1 cellular context compared by ENCODE assay signal in the genomic region with DNA sequence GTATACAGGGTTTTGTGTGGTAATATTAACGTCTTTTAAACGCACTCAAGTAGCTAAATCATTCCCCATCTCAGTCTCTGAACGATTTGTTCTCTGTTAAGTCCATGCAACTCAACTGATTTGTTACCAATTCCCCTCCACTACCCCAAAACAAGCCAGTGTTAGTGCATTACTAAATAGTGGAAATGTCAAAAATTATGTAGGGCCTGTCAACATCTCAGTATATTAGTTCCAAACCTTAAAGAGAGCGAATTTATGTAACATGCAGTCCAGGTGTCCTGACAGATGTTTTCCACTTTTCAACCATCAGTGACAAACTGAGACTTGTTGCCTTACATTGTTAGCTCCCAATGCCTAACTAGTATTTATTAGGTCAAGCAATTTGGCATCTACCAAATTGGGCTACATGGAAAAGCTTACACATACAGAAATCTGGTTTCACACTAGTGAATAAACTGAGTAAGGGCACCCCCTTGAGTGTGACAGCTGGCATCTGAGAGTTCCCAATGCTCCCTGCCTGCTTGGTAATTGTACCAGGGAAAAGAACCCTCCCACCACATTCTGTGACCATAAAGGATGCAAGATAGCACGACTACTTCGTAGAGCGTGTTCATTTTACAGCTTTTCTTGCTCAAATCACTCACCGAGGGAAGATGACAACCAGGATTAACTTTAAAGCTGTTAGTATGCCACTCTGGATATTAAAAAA.
TF ChIP-seq lines count a peak whose summit lies in the region.

No MANE protein-coding gene starts in this region.

TF ChIP-seq in SK-N-SH treated with all-trans-retinoic acid at 6 μM for 48 hours, 23 proteins besides CTCF, POLR2A, EP300 and RAD21 (continued from another document):
- TF ChIP-seq TSHZ2 (CRISPR knock-in tag; IDR thresholded peaks at IDR 0.05): no peak
- TF ChIP-seq, protein P1, sequence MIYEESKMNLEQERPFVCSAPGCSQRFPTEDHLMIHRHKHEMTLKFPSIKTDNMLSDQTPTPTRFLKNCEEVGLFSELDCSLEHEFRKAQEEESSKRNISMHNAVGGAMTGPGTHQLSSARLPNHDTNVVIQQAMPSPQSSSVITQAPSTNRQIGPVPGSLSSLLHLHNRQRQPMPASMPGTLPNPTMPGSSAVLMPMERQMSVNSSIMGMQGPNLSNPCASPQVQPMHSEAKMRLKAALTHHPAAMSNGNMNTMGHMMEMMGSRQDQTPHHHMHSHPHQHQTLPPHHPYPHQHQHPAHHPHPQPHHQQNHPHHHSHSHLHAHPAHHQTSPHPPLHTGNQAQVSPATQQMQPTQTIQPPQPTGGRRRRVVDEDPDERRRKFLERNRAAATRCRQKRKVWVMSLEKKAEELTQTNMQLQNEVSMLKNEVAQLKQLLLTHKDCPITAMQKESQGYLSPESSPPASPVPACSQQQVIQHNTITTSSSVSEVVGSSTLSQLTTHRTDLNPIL (CRISPR knock-in tag; IDR thresholded peaks at IDR 0.05; ENCODE audit: low read depth): peak; percentile 51; the same call in 1 of the 2 replicates
- no peak for TF ChIP-seq SNAI2 (CRISPR knock-in tag; IDR thresholded peaks at IDR 0.05)
- no peak for TF ChIP-seq PPARA (CRISPR knock-in tag; IDR thresholded peaks at IDR 0.05; ENCODE audit: borderline replicate concordance)
- TF ChIP-seq, protein P2, sequence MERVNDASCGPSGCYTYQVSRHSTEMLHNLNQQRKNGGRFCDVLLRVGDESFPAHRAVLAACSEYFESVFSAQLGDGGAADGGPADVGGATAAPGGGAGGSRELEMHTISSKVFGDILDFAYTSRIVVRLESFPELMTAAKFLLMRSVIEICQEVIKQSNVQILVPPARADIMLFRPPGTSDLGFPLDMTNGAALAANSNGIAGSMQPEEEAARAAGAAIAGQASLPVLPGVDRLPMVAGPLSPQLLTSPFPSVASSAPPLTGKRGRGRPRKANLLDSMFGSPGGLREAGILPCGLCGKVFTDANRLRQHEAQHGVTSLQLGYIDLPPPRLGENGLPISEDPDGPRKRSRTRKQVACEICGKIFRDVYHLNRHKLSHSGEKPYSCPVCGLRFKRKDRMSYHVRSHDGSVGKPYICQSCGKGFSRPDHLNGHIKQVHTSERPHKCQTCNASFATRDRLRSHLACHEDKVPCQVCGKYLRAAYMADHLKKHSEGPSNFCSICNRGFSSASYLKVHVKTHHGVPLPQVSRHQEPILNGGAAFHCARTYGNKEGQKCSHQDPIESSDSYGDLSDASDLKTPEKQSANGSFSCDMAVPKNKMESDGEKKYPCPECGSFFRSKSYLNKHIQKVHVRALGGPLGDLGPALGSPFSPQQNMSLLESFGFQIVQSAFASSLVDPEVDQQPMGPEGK (CRISPR knock-in tag; IDR thresholded peaks at IDR 0.05; ENCODE audit: borderline replicate concordance): peak; percentile 91; the same call in 1 of the 2 replicates
- TF ChIP-seq RARB (CRISPR knock-in tag; IDR thresholded peaks at IDR 0.05): peak; percentile 88; the same call in 1 of the 2 replicates
- TF ChIP-seq ISL1 (CRISPR knock-in tag; IDR thresholded peaks at IDR 0.05): 0 out of 2 replicates have a peak, but pooled peaks have one; percentile 1
- no peak for TF ChIP-seq CSDC2 (CRISPR knock-in tag; IDR thresholded peaks at IDR 0.05)
- no peak for TF ChIP-seq OSR1 (CRISPR knock-in tag; IDR thresholded peaks at IDR 0.05)
- peak; percentile 44 for TF ChIP-seq ZFP30 (CRISPR knock-in tag; IDR thresholded peaks at IDR 0.05)
- no peak for TF ChIP-seq ARNTL (CRISPR knock-in tag; IDR thresholded peaks at IDR 0.05; ENCODE audit: borderline replicate concordance, low read depth)
- TF ChIP-seq GLIS3 (CRISPR knock-in tag; IDR thresholded peaks at IDR 0.05): no peak; the same call in none of the 2 replicates
- TF ChIP-seq POU6F1 (CRISPR knock-in tag; IDR thresholded peaks at IDR 0.05; ENCODE audit: borderline replicate concordance, low read depth): no peak
- TF ChIP-seq TCF4 (CRISPR knock-in tag; IDR thresholded peaks at IDR 0.05; ENCODE audit: borderline replicate concordance): peak; percentile 37; the same call in 1 of the 2 replicates
- TF ChIP-seq ZNF8 (CRISPR knock-in tag; IDR thresholded peaks at IDR 0.05): no peak
- TF ChIP-seq ZNF565 (CRISPR knock-in tag; conservative IDR thresholded peaks at IDR 0.05; ENCODE audit: low read depth): no peak; the same call in 1 of the 2 replicates
- TF ChIP-seq ZNF70 (CRISPR knock-in tag; IDR thresholded peaks at IDR 0.05): no peak; the same call in 1 of the 2 replicates
- no peak for TF ChIP-seq BACH2 (CRISPR knock-in tag; IDR thresholded peaks at IDR 0.05; ENCODE audit: borderline replicate concordance)
- TF ChIP-seq TOX (CRISPR knock-in tag; IDR thresholded peaks at IDR 0.05; ENCODE audit: borderline replicate concordance): peak; percentile 10
- TF ChIP-seq ZC3H10 (CRISPR knock-in tag; IDR thresholded peaks at IDR 0.05): peak; percentile 2; the same call in 1 of the 2 replicates
- no peak for TF ChIP-seq ZFP3 (CRISPR knock-in tag; IDR thresholded peaks at IDR 0.05)
- TF ChIP-seq ESRRG (CRISPR knock-in tag; IDR thresholded peaks at IDR 0.05): peak; percentile 69
TF ChIP-seq in SK-N-SH treated with all-trans-retinoic acid at 6 μM for 48 hours: peak in this region for 10.
